ENCODE assay signal across 8 cellular contexts in the genomic region with DNA sequence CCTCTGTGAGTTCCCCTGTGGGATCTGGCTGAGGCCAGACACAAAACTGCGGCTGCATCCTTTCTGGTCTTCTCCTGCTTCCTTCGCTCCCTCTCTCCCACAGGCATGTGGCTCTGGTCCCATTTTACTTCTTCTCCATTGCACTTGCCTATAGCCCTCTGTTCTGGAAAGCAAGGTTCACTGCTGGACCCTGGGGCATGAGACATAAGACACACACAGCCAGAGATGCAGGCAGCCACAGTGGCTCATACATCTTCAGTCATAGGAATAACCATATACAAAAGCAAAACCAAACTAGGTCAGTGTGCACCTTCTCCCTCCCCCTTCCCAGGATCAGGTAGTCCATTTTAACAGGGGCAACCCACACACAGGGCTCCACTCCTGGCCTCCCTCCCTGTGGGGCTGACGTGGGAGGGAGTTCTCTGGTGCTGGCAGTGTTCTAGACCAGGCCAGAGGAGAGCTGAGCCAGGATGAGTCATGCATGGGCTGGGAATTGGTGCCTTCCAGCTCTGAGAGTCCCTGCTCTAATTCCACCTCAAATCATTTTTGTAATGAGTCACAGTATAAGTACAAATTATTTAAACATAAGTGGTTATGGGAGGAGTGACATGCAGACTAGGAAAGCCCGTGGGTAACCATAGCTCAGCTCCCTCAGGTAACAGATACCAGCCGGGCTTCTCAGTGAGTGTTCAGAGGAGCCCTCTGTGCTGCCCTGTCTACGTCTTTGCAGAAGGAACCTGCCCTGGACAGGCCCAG. TPM values are rescaled to one million over a fixed set of nuclear protein-coding genes. Genes with fewer than 3 reads are reported as not detected.
DNase-seq lines count a peak whose midpoint lies in the region; ATAC-seq, FAIRE-seq and TF ChIP-seq lines count a peak whose summit lies in the region.

No MANE protein-coding gene starts in this region.

- H3K27me3 ChIP-seq in testis = no peaks in the 10 kb centered on the region

- ATAC-seq in activated CD8-positive, alpha-beta T cell treated with anti-CD3 and anti-CD28 coated beads for 36 hours = no peak
- no peak for ATAC-seq in activated CD8-positive, alpha-beta T cell treated with anti-CD3 and anti-CD28 coated beads, Interleukin-2, amount 10 ng/mL, durations not matched to agents 7 days and 5 days
- ATAC-seq in HG03378 (IDR thresholded peaks at IDR 0.05; ENCODE audit: unreplicated experiment) = no peak

- no peak overlapping the region for H3K4me3 ChIP-seq in astrocyte of the cerebellum (ENCODE audit: low read depth, low read length)
- H3K4me3 ChIP-seq in testis = no peak overlapping the region

- FAIRE-seq in GM12891 (lab: Jason Lieb, UNC) = no peak

- peak overlapping the region in 1 of 2 donors; percentile 2 for H3K27ac ChIP-seq in testis

- no peaks in the 10 kb centered on the region for H3K9me3 ChIP-seq in testis

- TF ChIP-seq POLR2A in testis (IDR thresholded peaks at IDR 0.05) (no peak), GM12891 (IDR thresholded peaks at IDR 0.05; ENCODE audit: low read depth, low read length) (no peak)

- H3K27ac Mint-ChIP-seq in activated CD8-positive, alpha-beta T cell treated with anti-CD3 and anti-CD28 coated beads for 36 hours = no peak overlapping the region
- no peak overlapping the region for H3K27ac Mint-ChIP-seq in activated CD8-positive, alpha-beta T cell treated with anti-CD3 and anti-CD28 coated beads, Interleukin-2, amount 10 ng/mL, durations not matched to agents 7 days and 5 days

- H3K4me1 ChIP-seq in testis = peaks cover 31% of the 10 kb centered on the region

- no peaks in the 10 kb centered on the region for H3K36me3 ChIP-seq in testis (ENCODE audit: low read depth, missing control alignments)

- no peak overlapping the region for H3K4me3 Mint-ChIP-seq in activated CD8-positive, alpha-beta T cell treated with anti-CD3 and anti-CD28 coated beads for 36 hours
- H3K4me3 Mint-ChIP-seq in activated CD8-positive, alpha-beta T cell treated with anti-CD3 and anti-CD28 coated beads, Interleukin-2, amount 10 ng/mL, durations not matched to agents 7 days and 5 days = no peak overlapping the region

- POLR2A ChIA-PET in activated CD8-positive, alpha-beta T cell treated with anti-CD3 and anti-CD28 coated beads for 36 hours (lab: Charles Lee) = no interaction called here
- POLR2A ChIA-PET in activated CD8-positive, alpha-beta T cell treated with anti-CD3 and anti-CD28 coated beads, Interleukin-2, amount 10 ng/mL, durations not matched to agents 7 days and 5 days (lab: Charles Lee) = no interaction called here

- H3K9me3 Mint-ChIP-seq in activated CD8-positive, alpha-beta T cell treated with anti-CD3 and anti-CD28 coated beads for 36 hours = no peaks in the 10 kb centered on the region
- H3K9me3 Mint-ChIP-seq in activated CD8-positive, alpha-beta T cell treated with anti-CD3 and anti-CD28 coated beads, Interleukin-2, amount 10 ng/mL, durations not matched to agents 7 days and 5 days (ENCODE audit: insufficient read depth) = no peaks in the 10 kb centered on the region

- no peaks in the 10 kb centered on the region for H3K4me1 Mint-ChIP-seq in activated CD8-positive, alpha-beta T cell treated with anti-CD3 and anti-CD28 coated beads for 36 hours (ENCODE audit: low read depth)
- H3K4me1 Mint-ChIP-seq in activated CD8-positive, alpha-beta T cell treated with anti-CD3 and anti-CD28 coated beads, Interleukin-2, amount 10 ng/mL, durations not matched to agents 7 days and 5 days (ENCODE audit: low read depth) = no peaks in the 10 kb centered on the region

- intact Hi-C loops in activated CD8-positive, alpha-beta T cell treated with anti-CD3 and anti-CD28 coated beads for 36 hours (cut with micrococcal nuclease) = no loop called here
- intact Hi-C loops in testis (cut with DNase I; ENCODE audit: low total_unique reads) = no loop called here

- WGBS in testis, 2 donors = 67 to 71% methylated on average over 5 to 6 of the region's 6 CpGs

- H3K36me3 Mint-ChIP-seq in activated CD8-positive, alpha-beta T cell treated with anti-CD3 and anti-CD28 coated beads for 36 hours (ENCODE audit: low read depth) = no peaks in the 10 kb centered on the region
- H3K36me3 Mint-ChIP-seq in activated CD8-positive, alpha-beta T cell treated with anti-CD3 and anti-CD28 coated beads, Interleukin-2, amount 10 ng/mL, durations not matched to agents 7 days and 5 days (ENCODE audit: low read depth) = no peaks in the 10 kb centered on the region

- no peaks in the 10 kb centered on the region for H3K27me3 Mint-ChIP-seq in activated CD8-positive, alpha-beta T cell treated with anti-CD3 and anti-CD28 coated beads for 36 hours
- H3K27me3 Mint-ChIP-seq in activated CD8-positive, alpha-beta T cell treated with anti-CD3 and anti-CD28 coated beads, Interleukin-2, amount 10 ng/mL, durations not matched to agents 7 days and 5 days (ENCODE audit: low read depth) = no peaks in the 10 kb centered on the region

- TF ChIP-seq CTCF in activated CD8-positive, alpha-beta T cell treated with anti-CD3 and anti-CD28 coated beads for 36 hours (IDR thresholded peaks at IDR 0.05) = no peak
- TF ChIP-seq CTCF in astrocyte of the cerebellum (IDR thresholded peaks at IDR 0.05; ENCODE audit: low read depth, low read length, missing control alignments) = no peak
- no peak for TF ChIP-seq CTCF in testis (IDR thresholded peaks at IDR 0.05)

- in situ Hi-C loops in astrocyte of the cerebellum (cut with HindIII; ENCODE audit: low sequenced_read_pairs) = no loop called here

- peak; percentile 2 for DNase-seq in activated CD8-positive, alpha-beta T cell treated with anti-CD3 and anti-CD28 coated beads for 36 hours
- no peak for DNase-seq in activated CD8-positive, alpha-beta T cell treated with anti-CD3 and anti-CD28 coated beads, Interleukin-2, amount 10 ng/mL, durations not matched to agents 7 days and 5 days
- peak; percentile 92 for DNase-seq in astrocyte of the cerebellum (ENCODE audit: low read depth)
- DNase-seq in islet precursor cell = peak; percentile 82
- peak; percentile 81 for DNase-seq in testis
- no peak for DNase-seq in NCI-H510A (lab: John Stamatoyannopoulos, UW)
- DNase-seq in GM12891 (ENCODE audit: insufficient read length, low spot score) = no peak

- CTCF ChIA-PET in activated CD8-positive, alpha-beta T cell treated with anti-CD3 and anti-CD28 coated beads for 36 hours (lab: Charles Lee) = no interaction called here
- CTCF ChIA-PET in activated CD8-positive, alpha-beta T cell treated with anti-CD3 and anti-CD28 coated beads, Interleukin-2, amount 10 ng/mL, durations not matched to agents 7 days and 5 days (lab: Charles Lee) = no interaction called here

TF ChIP-seq in GM12891, 5 proteins besides CTCF, POLR2A, EP300 and RAD21:
- TF ChIP-seq TAF1 (IDR thresholded peaks at IDR 0.05; ENCODE audit: low read depth, low read length) (no peak), SPI1 (IDR thresholded peaks at IDR 0.05; ENCODE audit: low read depth, low read length) (no peak), POLR2AphosphoS5 (IDR thresholded peaks at IDR 0.05; ENCODE audit: low read depth, low read length) (no peak), PAX5 (IDR thresholded peaks at IDR 0.05; ENCODE audit: insufficient read depth, low read length, severe bottlenecking) (no peak), POU2F2 (IDR thresholded peaks at IDR 0.05; ENCODE audit: low read depth, low read length) (no peak)

RNA-seq across cellular contexts. Expression of a gene that starts 58.0 kb away (rescaled TPM):
- total RNA-seq in activated CD8-positive, alpha-beta T cell treated with anti-CD3 and anti-CD28 coated beads for 36 hours = not detected
- not detected for total RNA-seq in activated CD8-positive, alpha-beta T cell treated with anti-CD3 and anti-CD28 coated beads, Interleukin-2, amount 10 ng/mL, durations not matched to agents 7 days and 5 days
- 1 to 10 TPM in 1 of 2 donors, under 1 TPM in 1; 0.81 to 1.0 TPM for total RNA-seq in testis
- polyA plus RNA-seq in testis (ENCODE audit: insufficient read depth, low read depth, low replicate concordance) = 0.73 TPM
- not detected for polyA plus RNA-seq in GM12891 (2012; ENCODE audit: low read depth, missing spikeins)

Comparison
In these comparisons a context has a peak if more than half of its experiments do, and no peak if none do; other contexts are left out.
1. DNase-seq: peak in activated CD8-positive, alpha-beta T cell treated with anti-CD3 and anti-CD28 coated beads for 36 hours (single experiment), astrocyte of the cerebellum (single experiment), islet precursor cell (single experiment) and testis (single experiment); none in activated CD8-positive, alpha-beta T cell treated with anti-CD3 and anti-CD28 coated beads, Interleukin-2, amount 10 ng/mL, durations not matched to agents 7 days and 5 days (single experiment), NCI-H510A (single experiment) and GM12891 (single experiment).